Comparison of ENCODE assay signal across 8 cellular contexts in the genomic region with DNA sequence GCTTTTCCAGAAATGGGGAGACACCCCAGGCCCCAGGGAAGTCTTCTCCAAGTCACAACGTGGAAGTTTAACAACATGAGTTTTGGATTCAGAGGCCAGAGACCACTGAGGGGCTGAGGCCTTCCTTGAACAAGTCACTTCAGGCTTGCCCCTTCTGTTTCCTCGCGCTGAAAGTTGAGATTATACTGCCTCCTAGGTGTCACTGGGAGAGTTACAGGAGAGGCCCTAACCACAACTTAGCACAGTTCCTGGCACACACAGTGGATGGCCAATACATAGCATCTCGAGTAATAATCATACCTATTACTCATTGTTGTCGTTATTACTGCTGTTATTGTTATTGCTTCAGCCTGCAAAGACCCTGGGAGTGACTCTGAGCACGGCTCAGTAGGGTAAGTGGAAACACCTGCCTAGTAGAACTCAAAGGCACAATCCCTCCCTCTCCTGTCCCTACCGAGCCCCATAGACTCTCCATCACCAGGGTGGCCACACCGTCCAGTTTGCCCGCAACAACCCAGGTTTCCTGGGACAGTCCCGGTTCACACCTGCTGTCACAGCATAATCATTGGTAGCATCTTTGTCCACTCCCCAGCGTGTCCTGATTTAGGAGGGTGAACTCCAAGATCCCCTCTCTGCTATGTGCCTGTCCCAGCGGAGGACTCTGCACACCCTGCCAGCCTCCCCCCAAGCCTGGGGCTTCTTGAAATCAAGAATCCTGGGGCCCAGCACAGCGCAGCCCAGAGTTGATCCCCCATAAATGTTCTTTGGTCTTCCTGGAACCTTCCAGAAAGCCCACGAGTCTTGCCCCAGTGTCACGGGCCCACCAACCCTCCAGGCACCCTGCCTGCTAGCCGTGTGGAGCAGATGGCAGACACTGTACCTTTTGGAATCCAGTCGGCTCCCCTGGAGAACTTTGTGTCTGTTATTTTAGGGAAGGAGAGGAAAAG.
DNase-seq lines count a peak whose midpoint lies in the region; ATAC-seq lines count a peak whose summit lies in the region.

No MANE protein-coding gene starts in this region.

- H3K79me1 ChIP-seq in neuronal stem cell (ENCODE audit: low read depth, low read length), result no peaks in the 10 kb centered on the region

- H3K4ac ChIP-seq in neuronal stem cell (ENCODE audit: low read length), result no peak overlapping the region

- no peak overlapping the region for H2BK5ac ChIP-seq in neuronal stem cell (ENCODE audit: low read length)

- no peak overlapping the region for H3K27ac ChIP-seq in neuronal stem cell (replicated peaks; ENCODE audit: low read length)

- no peak overlapping the region for H3K4me3 Mint-ChIP-seq in activated T-cell treated with anti-CD3 and anti-CD28 coated beads, Interleukin-2, amount 50 U/mL, for 72 hours

- no peaks in the 10 kb centered on the region for H3K27me3 Mint-ChIP-seq in activated T-cell treated with anti-CD3 and anti-CD28 coated beads, Interleukin-2, amount 50 U/mL, for 72 hours (ENCODE audit: low read depth)

- H3K36me3 Mint-ChIP-seq in activated T-cell treated with anti-CD3 and anti-CD28 coated beads, Interleukin-2, amount 50 U/mL, for 72 hours (ENCODE audit: insufficient read depth in 2 of 2), result peaks cover 9 to 25% of the 10 kb centered on the region in 2 donors

- H2BK120ac ChIP-seq in neuronal stem cell (ENCODE audit: low read depth, low read length), result no peak overlapping the region

- no peaks in the 10 kb centered on the region for H3K27me3 ChIP-seq in neuronal stem cell (ENCODE audit: control insufficient read depth in 3 of 3, insufficient read depth in 3 of 3, low read depth in 1 of 3, low read length in 3 of 3)

- no peaks in the 10 kb centered on the region for H3K4me1 ChIP-seq in neuronal stem cell (ENCODE audit: control insufficient read depth in 2 of 2, insufficient read depth in 1 of 2, low read depth in 1 of 2, low read length in 2 of 2)

- H3K9me3 ChIP-seq in neuronal stem cell (replicated peaks in 1 of 2; ENCODE audit: control insufficient read depth in 2 of 2, insufficient read depth in 1 of 2, low read depth in 1 of 2, low read length in 2 of 2), result no peaks in the 10 kb centered on the region

- no peaks in the 10 kb centered on the region for H3K9me3 Mint-ChIP-seq in activated T-cell treated with anti-CD3 and anti-CD28 coated beads, Interleukin-2, amount 50 U/mL, for 72 hours

- no CpG with 5 or more reads among the region's 17 CpGs for WGBS in neuronal stem cell (ENCODE audit: extremely low coverage in 2 of 2, insufficient read length in 2 of 2, insufficient replicate concordance in 1 of 2), 2 donors

- no peak overlapping the region for H3K4me2 ChIP-seq in neuronal stem cell (ENCODE audit: insufficient read depth, low read length, poor library complexity, severe bottlenecking)

- no peak overlapping the region for H3K27ac Mint-ChIP-seq in activated T-cell treated with anti-CD3 and anti-CD28 coated beads, Interleukin-2, amount 50 U/mL, for 72 hours

- no peak overlapping the region for H3K18ac ChIP-seq in neuronal stem cell (ENCODE audit: low read length)

- no peak overlapping the region for H2BK15ac ChIP-seq in neuronal stem cell (ENCODE audit: low read length)

- H2AFZ ChIP-seq in neuronal stem cell (ENCODE audit: low read length), result peak overlapping the region; percentile 46

- no peak overlapping the region for H3K4me3 ChIP-seq in neuronal stem cell (ENCODE audit: low read length in 2 of 2)

- no peak overlapping the region for H3K9ac ChIP-seq in neuronal stem cell (ENCODE audit: low read depth, low read length, poor library complexity)

- peaks cover 5% of the 10 kb centered on the region for H3K4me1 Mint-ChIP-seq in activated T-cell treated with anti-CD3 and anti-CD28 coated beads, Interleukin-2, amount 50 U/mL, for 72 hours (ENCODE audit: low read depth)

- H3K14ac ChIP-seq in neuronal stem cell (ENCODE audit: low read length), result no peak overlapping the region

- H3K23ac ChIP-seq in neuronal stem cell (ENCODE audit: low read depth, low read length, poor library complexity), result no peak overlapping the region

- DNase-seq in activated T-cell treated with anti-CD3 and anti-CD28 coated beads, Interleukin-2, amount 50 U/mL, for 72 hours, result no peak
- no peak for DNase-seq in activated T-cell treated with anti-CD3 and anti-CD28 coated beads, Interleukin-2, amount 50 U/mL, for 1 hour
- DNase-seq in NCI-H82 (lab: John Stamatoyannopoulos, UW) (peak; percentile 66), neuronal stem cell (ENCODE audit: low spot score) (peak; percentile 40), DMS79 treated with DMSO at 0.1 percent for 48 hours (lab: John Stamatoyannopoulos, UW) (no peak)
- DNase-seq in stimulated activated CD4-positive, alpha-beta T cell treated with anti-CD3 and anti-CD28 coated beads, Interleukin-12 subunit alpha, Interleukin-12 subunit beta, amount 100 ng/mL, for 4 hours, result no peak

- H2BK12ac ChIP-seq in neuronal stem cell (ENCODE audit: low read length), result no peak overlapping the region

- H2AK5ac ChIP-seq in neuronal stem cell (ENCODE audit: low read depth, low read length), result no peak overlapping the region

- no peak overlapping the region for H4K91ac ChIP-seq in neuronal stem cell (ENCODE audit: low read depth, low read length, poor library complexity)

- peak; percentile 55 to 58 for ATAC-seq in activated T-cell treated with anti-CD3 and anti-CD28 coated beads, Interleukin-2, amount 50 U/mL, for 72 hours (replicated peaks in 1 of 2)
- ATAC-seq in esophagus mucosa (peak; percentile 63), HG03460 (IDR thresholded peaks at IDR 0.05; ENCODE audit: unreplicated experiment) (no peak)

- H3K36me3 ChIP-seq in neuronal stem cell (replicated peaks in 1 of 2; ENCODE audit: control insufficient read depth in 2 of 2, insufficient read depth in 2 of 2, low read length in 2 of 2), result no peaks in the 10 kb centered on the region

- no peak overlapping the region for H4K8ac ChIP-seq in neuronal stem cell (ENCODE audit: low read depth, low read length)

Comparison
In these comparisons a context has a peak if more than half of its experiments do, and no peak if none do; other contexts are left out.
1. DNase-seq: peak in NCI-H82 (single experiment) and neuronal stem cell (single experiment); none in activated T-cell treated with anti-CD3 and anti-CD28 coated beads, Interleukin-2, amount 50 U/mL, for 72 hours (0 of 2), activated T-cell treated with anti-CD3 and anti-CD28 coated beads, Interleukin-2, amount 50 U/mL, for 1 hour (single experiment), DMS79 treated with DMSO at 0.1 percent for 48 hours (single experiment) and stimulated activated CD4-positive, alpha-beta T cell treated with anti-CD3 and anti-CD28 coated beads, Interleukin-12 subunit alpha, Interleukin-12 subunit beta, amount 100 ng/mL, for 4 hours (single experiment).